11 cellular contexts compared by ENCODE assay signal in genomic region chr1:24695202-24695974, GRCh38. TPM values are rescaled to one million over a fixed set of nuclear protein-coding genes. Genes with fewer than 3 reads are reported as not detected.
DNase-seq lines count a peak whose midpoint lies in the region; ATAC-seq and TF ChIP-seq lines count a peak whose summit lies in the region.
"Had no signal": no experiment of that assay in that cellular context is flagged by ENCODE, and none has a peak within 500 bp of the region (broad histone marks: within the 10 kb centered on the region; RNA-seq: fewer than 3 reads in every experiment).

No MANE protein-coding gene starts in this region.

- H4K5ac ChIP-seq in mesendoderm (ENCODE audit: low read length) = no peak overlapping the region

- intact Hi-C loops in OCI-LY7 (cut with micrococcal nuclease; ENCODE audit: unreplicated experiment) = no loop called here

- no peak overlapping the region for H2BK5ac ChIP-seq in mesendoderm (ENCODE audit: low read length)

- H3K27me3 ChIP-seq in BLaER1 treated with 17β-estradiol and CSF1 and Interleukin-3, amounts not matched to agents 10 nM and 100 nM = no peaks in the 10 kb centered on the region
- no peaks in the 10 kb centered on the region for H3K27me3 ChIP-seq in mesendoderm (ENCODE audit: insufficient read depth, low read length, poor library complexity)

- no peak overlapping the region for H3K56ac ChIP-seq in mesendoderm (ENCODE audit: low read length)

- H2BK120ac ChIP-seq in mesendoderm (ENCODE audit: low read depth, low read length) = no peak overlapping the region

- POLR2A ChIA-PET in OCI-LY7 (lab: Charles Lee) = interaction anchor here (0.9 to 1.0 kb wide), 2 partner anchors 55 to 132 kb away, joined by 3 to 5 read pairs; no protein-coding TSS in a partner anchor

- H3K27ac ChIP-seq in BLaER1 treated with 17β-estradiol and CSF1 and Interleukin-3, amounts not matched to agents 10 nM and 100 nM = peak overlapping the region; percentile 44 to 90 (median 86); a peak in 21 of 22 replicates
- H3K27ac ChIP-seq in OCI-LY7 (ENCODE audit: low read depth, low read length, poor library complexity, severe bottlenecking) (no peak overlapping the region), mesendoderm (ENCODE audit: low read depth, low read length) (no peak overlapping the region)

- no peak overlapping the region for H3K18ac ChIP-seq in mesendoderm (ENCODE audit: low read length)

- H3K79me1 ChIP-seq in mesendoderm (ENCODE audit: low read length) = no peaks in the 10 kb centered on the region

- ATAC-seq in HG02885 (IDR thresholded peaks at IDR 0.05; ENCODE audit: poor library complexity, unreplicated experiment) = no peak

- peak overlapping the region; percentile 48; the same call in 1 of the 2 replicates for H2AFZ ChIP-seq in OCI-LY7 (ENCODE audit: low read length)

- peaks cover 52 to 83% (median 72%) of the 10 kb centered on the region in 10 experiments for H3K4me1 ChIP-seq in BLaER1 treated with 17β-estradiol and CSF1 and Interleukin-3, amounts not matched to agents 10 nM and 100 nM
- H3K4me1 ChIP-seq in OCI-LY7 (ENCODE audit: insufficient read depth, low read length, poor library complexity, severe bottlenecking) = peaks cover 18% of the 10 kb centered on the region
- peaks cover 2% of the 10 kb centered on the region for H3K4me1 ChIP-seq in mesendoderm (ENCODE audit: control insufficient read depth, low read depth, low read length)

- H3K36me3 ChIP-seq in BLaER1 treated with 17β-estradiol and CSF1 and Interleukin-3, amounts not matched to agents 10 nM and 100 nM = no peaks in the 10 kb centered on the region
- H3K36me3 ChIP-seq in OCI-LY7 (ENCODE audit: insufficient read depth, low read length) = no peaks in the 10 kb centered on the region
- no peaks in the 10 kb centered on the region for H3K36me3 ChIP-seq in mesendoderm (ENCODE audit: control insufficient read depth, insufficient read depth, low read length)

- H3K23ac ChIP-seq in mesendoderm (ENCODE audit: low read length) = no peak overlapping the region

- H3K9me2 ChIP-seq in OCI-LY7 (ENCODE audit: insufficient read depth, low read length) = no peaks in the 10 kb centered on the region

- no peak overlapping the region for H2BK15ac ChIP-seq in mesendoderm (replicated peaks; ENCODE audit: low read depth)

- DNase-seq in OCI-LY7 (ENCODE audit: low spot score) = peak; percentile 57
- peak; percentile 32 for DNase-seq in fibroblast of pulmonary artery (ENCODE audit: low read depth)
- peak; percentile 66 for DNase-seq in mesendoderm
- no peak for DNase-seq in NK-92 (lab: John Stamatoyannopoulos, UW; ENCODE audit: unreplicated experiment)
- no peak for DNase-seq in NCI-H2081 (lab: John Stamatoyannopoulos, UW)
- DNase-seq in NCI-H1105 treated with DMSO at 0.1 percent for 48 hours (lab: John Stamatoyannopoulos, UW) = no peak
- DNase-seq: head of caudate nucleus, NCI-H69, SW 1271 had no signal

- H2AK5ac ChIP-seq in mesendoderm (ENCODE audit: low read length) = no peak overlapping the region

- peak overlapping the region; percentile 58 to 78 (median 75); a peak in 21 of 22 replicates for H3K9ac ChIP-seq in BLaER1 treated with 17β-estradiol and CSF1 and Interleukin-3, amounts not matched to agents 10 nM and 100 nM
- H3K9ac ChIP-seq in mesendoderm (ENCODE audit: low read length) = no peak overlapping the region

- CTCF ChIA-PET in OCI-LY7 (lab: Charles Lee; ENCODE audit: unreplicated experiment) = interaction anchor here (0.5 kb wide), 1 partner anchor 10 kb away, joined by 3 read pairs; no protein-coding TSS in a partner anchor

- no peaks in the 10 kb centered on the region for H4K20me1 ChIP-seq in BLaER1 treated with 17β-estradiol and CSF1 and Interleukin-3, amounts not matched to agents 10 nM and 100 nM
- H4K20me1 ChIP-seq in OCI-LY7 (ENCODE audit: insufficient read depth, low read length) = no peaks in the 10 kb centered on the region

- TF ChIP-seq CTCF in OCI-LY7 (conservative IDR thresholded peaks at IDR 0.05; ENCODE audit: low read length) (no peak), fibroblast of pulmonary artery (IDR thresholded peaks at IDR 0.05; ENCODE audit: low read length, missing control alignments) (no peak)

- no peak overlapping the region for H4K8ac ChIP-seq in mesendoderm (ENCODE audit: low read depth, low read length)

- no CpG with 5 or more reads among the region's 7 CpGs for WGBS in mesendoderm (ENCODE audit: extremely low coverage, insufficient coverage, low lambda C conversion rate)

- peak overlapping the region in 5 of 10 experiments; percentile 3 to 60 (median 37); a peak in 9 of 20 replicates for H3K4me3 ChIP-seq in BLaER1 treated with 17β-estradiol and CSF1 and Interleukin-3, amounts not matched to agents 10 nM and 100 nM
- H3K4me3 ChIP-seq in OCI-LY7 (ENCODE audit: low read depth, low read length, poor library complexity, severe bottlenecking) (no peak overlapping the region), fibroblast of pulmonary artery (replicated peaks; ENCODE audit: low read depth, low read length) (no peak overlapping the region), mesendoderm (ENCODE audit: low read length) (no peak overlapping the region)

- H3K4me2 ChIP-seq in BLaER1 treated with 17β-estradiol and CSF1 and Interleukin-3, amounts not matched to agents 10 nM and 100 nM = peak overlapping the region; percentile 81 to 99 (median 90)
- peak overlapping the region; percentile 12; the same call in 1 of the 2 replicates for H3K4me2 ChIP-seq in OCI-LY7 (ENCODE audit: low read length)
- H3K4me2 ChIP-seq in mesendoderm (ENCODE audit: low read length) = no peak overlapping the region

- H3K79me2 ChIP-seq in OCI-LY7 (ENCODE audit: insufficient read depth, low read depth, low read length) (no peaks in the 10 kb centered on the region), mesendoderm (ENCODE audit: control insufficient read depth, insufficient read depth, low read length) (no peaks in the 10 kb centered on the region)

- BruUV-seq in OCI-LY7 (replicated peaks; lab: Mats Ljungman, UMichigan) = no TSS peak

- peaks cover 0 to 17% (median 7%) of the 10 kb centered on the region in 11 experiments; a peak in 11 of 22 replicates for H3K9me3 ChIP-seq in BLaER1 treated with 17β-estradiol and CSF1 and Interleukin-3, amounts not matched to agents 10 nM and 100 nM (replicated peaks in 1 of 11)
- no peaks in the 10 kb centered on the region for H3K9me3 ChIP-seq in OCI-LY7 (ENCODE audit: low read length)

- no peak overlapping the region for H3K4ac ChIP-seq in mesendoderm (ENCODE audit: low read depth, low read length)

RNA-seq across cellular contexts. Expression of gene CLIC4, which starts 49.9 kb away (rescaled TPM):
- total RNA-seq in OCI-LY7 (2014; rRNA removed; shearing (Covaris generic)) = 35.5 and 35.7 TPM in 2 replicates
- total RNA-seq in OCI-LY7 (2022) = 113 and 116 TPM in 2 replicates
- 150 TPM for polyA plus RNA-seq in mesendoderm (2013, experiment 1 of 2)
- 151 TPM for polyA plus RNA-seq in mesendoderm (2013, experiment 2 of 2)

RNA-seq across cellular contexts. Expression of gene SRRM1, which starts 52.3 kb away (rescaled TPM):
- total RNA-seq in OCI-LY7 (2014; rRNA removed; shearing (Covaris generic)) = 72.5 and 78.5 TPM in 2 replicates
- 251 and 258 TPM in 2 replicates for total RNA-seq in OCI-LY7 (2022)
- 308 TPM for polyA plus RNA-seq in mesendoderm (2013, experiment 1 of 2)
- polyA plus RNA-seq in mesendoderm (2013, experiment 2 of 2) = 317 TPM

Comparison
In these comparisons a context has a peak if more than half of its experiments do, and no peak if none do; other contexts are left out.
1. H3K27ac ChIP-seq: peak in BLaER1 treated with 17β-estradiol and CSF1 and Interleukin-3, amounts not matched to agents 10 nM and 100 nM (11 of 11); none in OCI-LY7 (single experiment) and mesendoderm (single experiment).
2. DNase-seq: peak in OCI-LY7 (single experiment), fibroblast of pulmonary artery (single experiment) and mesendoderm (single experiment); none in NK-92 (single experiment), NCI-H2081 (0 of 2) and NCI-H1105 treated with DMSO at 0.1 percent for 48 hours (single experiment).